ENCODE assay signal across 10 cellular contexts in the genomic region with DNA sequence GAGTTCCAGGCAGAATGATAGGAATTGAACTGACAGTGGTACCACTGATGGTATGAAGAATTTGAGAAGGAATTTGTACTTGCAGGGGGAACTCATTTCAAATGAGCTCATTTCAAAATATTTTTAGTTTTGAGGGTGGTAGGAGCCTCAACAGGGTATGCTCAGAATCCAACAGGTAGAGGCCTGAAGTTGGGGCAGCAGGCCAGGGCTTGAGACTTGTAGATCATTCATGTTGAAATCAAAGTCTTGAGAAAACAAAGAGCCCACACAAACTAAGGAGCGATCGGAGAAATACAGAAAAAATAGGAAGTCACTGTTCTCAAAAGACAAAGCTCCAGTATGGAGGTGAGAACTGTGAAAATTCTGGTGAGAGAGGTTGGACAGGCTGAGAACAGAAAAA. TPM values are rescaled to one million over a fixed set of nuclear protein-coding genes. Genes with fewer than 3 reads are reported as not detected.
DNase-seq lines count a peak whose midpoint lies in the region; ATAC-seq and TF ChIP-seq lines count a peak whose summit lies in the region.
"Had no signal": no experiment of that assay in that cellular context is flagged by ENCODE, and none has a peak within 500 bp of the region (broad histone marks: within the 10 kb centered on the region; RNA-seq: fewer than 3 reads in every experiment).

No MANE protein-coding gene starts in this region.

- no peak for TF ChIP-seq CTCF in vagina (IDR thresholded peaks at IDR 0.05)

- H3K79me2 ChIP-seq in mesendoderm (ENCODE audit: control insufficient read depth, insufficient read depth, low read length): peaks cover 4% of the 10 kb centered on the region

- no peak overlapping the region for H3K4me3 ChIP-seq in mesendoderm (ENCODE audit: low read length)
- H3K4me3 ChIP-seq in vagina: peak overlapping the region in 1 of 2 donors; percentile 60

- H3K4me1 Mint-ChIP-seq in stimulated activated naive CD8-positive, alpha-beta T cell treated with anti-CD3 and anti-CD28 coated beads, Interleukin-15, Interleukin-2, amounts not matched to agents 100 ng/mL and 50 ng/mL, for 24 hours (ENCODE audit: low read depth): peaks cover 53% of the 10 kb centered on the region
- peaks cover 35% of the 10 kb centered on the region for H3K4me1 Mint-ChIP-seq in activated naive CD8-positive, alpha-beta T cell treated with anti-CD3 and anti-CD28 coated beads for 36 hours

- H3K4ac ChIP-seq in mesendoderm (ENCODE audit: low read depth, low read length): no peak overlapping the region

- H4K8ac ChIP-seq in mesendoderm (ENCODE audit: low read depth, low read length): no peak overlapping the region

- H2BK120ac ChIP-seq in mesendoderm (ENCODE audit: low read depth, low read length): no peak overlapping the region

- H3K18ac ChIP-seq in mesendoderm (ENCODE audit: low read length): no peak overlapping the region

- H3K9me3 Mint-ChIP-seq in stimulated activated naive CD8-positive, alpha-beta T cell treated with anti-CD3 and anti-CD28 coated beads, Interleukin-15, Interleukin-2, amounts not matched to agents 100 ng/mL and 50 ng/mL, for 24 hours: no peaks in the 10 kb centered on the region
- H3K9me3 Mint-ChIP-seq in activated naive CD8-positive, alpha-beta T cell treated with anti-CD3 and anti-CD28 coated beads for 36 hours: no peaks in the 10 kb centered on the region

- H3K9ac ChIP-seq in mesendoderm (ENCODE audit: low read length): no peak overlapping the region

- no peak for TF ChIP-seq POLR2A in vagina (IDR thresholded peaks at IDR 0.05)

- no peaks in the 10 kb centered on the region for H3K79me1 ChIP-seq in mesendoderm (ENCODE audit: low read length)

- no peaks in the 10 kb centered on the region for H3K36me3 Mint-ChIP-seq in stimulated activated naive CD8-positive, alpha-beta T cell treated with anti-CD3 and anti-CD28 coated beads, Interleukin-15, Interleukin-2, amounts not matched to agents 100 ng/mL and 50 ng/mL, for 24 hours (ENCODE audit: low read depth)
- H3K36me3 Mint-ChIP-seq in activated naive CD8-positive, alpha-beta T cell treated with anti-CD3 and anti-CD28 coated beads for 36 hours: no peaks in the 10 kb centered on the region

- H2BK15ac ChIP-seq in mesendoderm (replicated peaks; ENCODE audit: low read depth): no peak overlapping the region

- H2AK5ac ChIP-seq in mesendoderm (ENCODE audit: low read length): no peak overlapping the region

- H3K27me3 ChIP-seq in mesendoderm (ENCODE audit: insufficient read depth, low read length, poor library complexity): no peaks in the 10 kb centered on the region
- no peaks in the 10 kb centered on the region for H3K27me3 ChIP-seq in vagina
- H3K27me3 ChIP-seq: adrenal gland had no signal

- no peak for ATAC-seq in stimulated activated naive CD8-positive, alpha-beta T cell treated with anti-CD3 and anti-CD28 coated beads, Interleukin-15, Interleukin-2, amounts not matched to agents 100 U/mL and 50 U/mL, for 24 hours
- no peak for ATAC-seq in GM21529 (IDR thresholded peaks at IDR 0.05; ENCODE audit: unreplicated experiment)
- no peak for ATAC-seq in HG02840 (IDR thresholded peaks at IDR 0.05; ENCODE audit: low FRiP score, unreplicated experiment)
- no peak for ATAC-seq in GM21825 (IDR thresholded peaks at IDR 0.05; ENCODE audit: unreplicated experiment)

- H3K36me3 ChIP-seq in mesendoderm (ENCODE audit: control insufficient read depth, insufficient read depth, low read length) (no peaks in the 10 kb centered on the region), vagina (no peaks in the 10 kb centered on the region)
- H3K36me3 ChIP-seq: adrenal gland had no signal

- H3K27ac Mint-ChIP-seq in stimulated activated naive CD8-positive, alpha-beta T cell treated with anti-CD3 and anti-CD28 coated beads, Interleukin-15, Interleukin-2, amounts not matched to agents 100 ng/mL and 50 ng/mL, for 24 hours: peak overlapping the region; percentile 78
- peak overlapping the region; percentile 90 for H3K27ac Mint-ChIP-seq in activated naive CD8-positive, alpha-beta T cell treated with anti-CD3 and anti-CD28 coated beads for 36 hours

- no peak overlapping the region for H4K5ac ChIP-seq in mesendoderm (ENCODE audit: low read length)

- H2BK5ac ChIP-seq in mesendoderm (ENCODE audit: low read length): no peak overlapping the region

- H3K9me3 ChIP-seq in vagina: no peaks in the 10 kb centered on the region
- H3K9me3 ChIP-seq: adrenal gland had no signal

- intact Hi-C loops in vagina (cut with DNase I): no loop called here

- H3K27ac ChIP-seq in mesendoderm (ENCODE audit: low read depth, low read length) (no peak overlapping the region), vagina (peak overlapping the region; percentile 81)

- H3K4me3 Mint-ChIP-seq in stimulated activated naive CD8-positive, alpha-beta T cell treated with anti-CD3 and anti-CD28 coated beads, Interleukin-15, Interleukin-2, amounts not matched to agents 100 ng/mL and 50 ng/mL, for 24 hours: peak overlapping the region; percentile 82
- peak overlapping the region; percentile 88 for H3K4me3 Mint-ChIP-seq in activated naive CD8-positive, alpha-beta T cell treated with anti-CD3 and anti-CD28 coated beads for 36 hours

- DNase-seq in stimulated activated naive CD8-positive, alpha-beta T cell treated with anti-CD3 and anti-CD28 coated beads, Interleukin-15, Interleukin-2, amounts not matched to agents 100 U/mL and 50 U/mL, for 24 hours: no peak
- DNase-seq in activated naive CD8-positive, alpha-beta T cell treated with anti-CD3 and anti-CD28 coated beads for 36 hours: no peak
- no peak for DNase-seq in mesendoderm
- no peak for DNase-seq in vagina (ENCODE audit: extremely low spot score in 2 of 2)
- DNase-seq: adrenal gland, DMS79 had no signal

- no CpG with 5 or more reads among the region's 2 CpGs for WGBS in mesendoderm (ENCODE audit: extremely low coverage, insufficient coverage, low lambda C conversion rate)

- H3K56ac ChIP-seq in mesendoderm (ENCODE audit: low read length): peak overlapping the region; percentile 78

- H3K4me2 ChIP-seq in mesendoderm (ENCODE audit: low read length): no peak overlapping the region

- H3K23ac ChIP-seq in mesendoderm (ENCODE audit: low read length): no peak overlapping the region

- H3K4me1 ChIP-seq in mesendoderm (ENCODE audit: control insufficient read depth, low read depth, low read length) (no peaks in the 10 kb centered on the region), vagina (peaks cover 10% of the 10 kb centered on the region)
- H3K4me1 ChIP-seq: adrenal gland had no signal

- no peaks in the 10 kb centered on the region for H3K27me3 Mint-ChIP-seq in stimulated activated naive CD8-positive, alpha-beta T cell treated with anti-CD3 and anti-CD28 coated beads, Interleukin-15, Interleukin-2, amounts not matched to agents 100 ng/mL and 50 ng/mL, for 24 hours
- no peaks in the 10 kb centered on the region for H3K27me3 Mint-ChIP-seq in activated naive CD8-positive, alpha-beta T cell treated with anti-CD3 and anti-CD28 coated beads for 36 hours

RNA-seq across cellular contexts. Expression of a gene that starts 1.0 kb away (rescaled TPM):
- total RNA-seq in activated naive CD8-positive, alpha-beta T cell treated with anti-CD3 and anti-CD28 coated beads for 36 hours: 10 to 100 TPM; 10.7 to 11.7 TPM
- 6.9 TPM for polyA plus RNA-seq in mesendoderm (2013, experiment 1 of 2)
- polyA plus RNA-seq in mesendoderm (2013, experiment 2 of 2): 6.7 TPM
- total RNA-seq in vagina: 12.8 TPM

RNA-seq across cellular contexts. Expression of a gene that starts 10.4 kb away (rescaled TPM):
- total RNA-seq in activated naive CD8-positive, alpha-beta T cell treated with anti-CD3 and anti-CD28 coated beads for 36 hours: 10 to 100 TPM; 20.4 to 20.5 TPM
- polyA plus RNA-seq in mesendoderm (2013, experiment 1 of 2): 21.2 TPM
- 21.0 TPM for polyA plus RNA-seq in mesendoderm (2013, experiment 2 of 2)
- total RNA-seq in vagina: 18.9 TPM
